ENCODE assay signal across 1 cellular context in the genomic region with DNA sequence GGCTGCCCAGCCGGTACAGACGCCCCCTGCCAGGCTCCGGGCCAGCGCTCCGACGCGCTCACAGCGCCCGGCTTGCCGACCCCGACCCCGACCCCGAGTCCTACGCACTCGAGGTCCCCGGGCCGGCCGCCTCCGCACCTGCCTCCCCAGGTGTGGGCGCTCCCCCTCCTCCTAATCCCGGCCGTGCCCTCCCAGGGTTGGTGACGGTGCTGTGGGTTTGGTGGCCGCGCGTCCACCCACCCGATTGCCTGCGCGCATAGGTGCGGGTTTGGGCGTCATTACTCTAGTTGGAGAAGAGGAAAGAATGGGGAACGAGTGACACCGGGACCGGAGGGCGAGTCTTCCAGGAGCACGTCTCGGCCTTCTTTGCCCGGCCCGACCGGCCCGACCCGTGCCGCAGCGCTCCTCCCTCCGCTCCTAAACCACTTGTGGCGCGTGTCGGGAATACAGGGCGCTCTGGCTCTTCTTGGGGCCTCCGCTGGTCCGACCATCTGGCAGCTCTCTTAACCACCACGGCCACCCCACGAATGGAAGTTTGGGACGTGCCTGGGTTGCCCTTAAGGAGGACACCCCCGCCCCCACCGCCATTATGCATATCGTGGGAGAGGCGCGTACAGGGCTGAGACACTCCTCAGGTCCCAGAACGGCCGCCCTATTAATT.
A peak's percentile ranks its signal among the peaks of the same experiment; 100 is the strongest.
TF ChIP-seq lines count a peak whose summit lies in the region.

No MANE protein-coding gene starts in this region.

TF ChIP-seq in K562, 482 proteins besides CTCF, POLR2A, EP300 and RAD21 (continued from another document and continues in another):
- TF ChIP-seq, protein P1, sequence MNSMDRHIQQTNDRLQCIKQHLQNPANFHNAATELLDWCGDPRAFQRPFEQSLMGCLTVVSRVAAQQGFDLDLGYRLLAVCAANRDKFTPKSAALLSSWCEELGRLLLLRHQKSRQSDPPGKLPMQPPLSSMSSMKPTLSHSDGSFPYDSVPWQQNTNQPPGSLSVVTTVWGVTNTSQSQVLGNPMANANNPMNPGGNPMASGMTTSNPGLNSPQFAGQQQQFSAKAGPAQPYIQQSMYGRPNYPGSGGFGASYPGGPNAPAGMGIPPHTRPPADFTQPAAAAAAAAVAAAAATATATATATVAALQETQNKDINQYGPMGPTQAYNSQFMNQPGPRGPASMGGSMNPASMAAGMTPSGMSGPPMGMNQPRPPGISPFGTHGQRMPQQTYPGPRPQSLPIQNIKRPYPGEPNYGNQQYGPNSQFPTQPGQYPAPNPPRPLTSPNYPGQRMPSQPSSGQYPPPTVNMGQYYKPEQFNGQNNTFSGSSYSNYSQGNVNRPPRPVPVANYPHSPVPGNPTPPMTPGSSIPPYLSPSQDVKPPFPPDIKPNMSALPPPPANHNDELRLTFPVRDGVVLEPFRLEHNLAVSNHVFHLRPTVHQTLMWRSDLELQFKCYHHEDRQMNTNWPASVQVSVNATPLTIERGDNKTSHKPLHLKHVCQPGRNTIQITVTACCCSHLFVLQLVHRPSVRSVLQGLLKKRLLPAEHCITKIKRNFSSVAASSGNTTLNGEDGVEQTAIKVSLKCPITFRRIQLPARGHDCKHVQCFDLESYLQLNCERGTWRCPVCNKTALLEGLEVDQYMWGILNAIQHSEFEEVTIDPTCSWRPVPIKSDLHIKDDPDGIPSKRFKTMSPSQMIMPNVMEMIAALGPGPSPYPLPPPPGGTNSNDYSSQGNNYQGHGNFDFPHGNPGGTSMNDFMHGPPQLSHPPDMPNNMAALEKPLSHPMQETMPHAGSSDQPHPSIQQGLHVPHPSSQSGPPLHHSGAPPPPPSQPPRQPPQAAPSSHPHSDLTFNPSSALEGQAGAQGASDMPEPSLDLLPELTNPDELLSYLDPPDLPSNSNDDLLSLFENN (IDR thresholded peaks at IDR 0.05; ENCODE audit: low read depth in 2 of 2, low read length in 2 of 2): 0 out of 4 replicates have a peak, but pooled peaks of 1 of the 2 experiments have one; percentile 46
- TF ChIP-seq RHOXF2B (CRISPR knock-in tag; conservative IDR thresholded peaks at IDR 0.05) (no peak), PRMT5 (CRISPR knock-in tag; IDR thresholded peaks at IDR 0.05) (no peak), TAF9B (IDR thresholded peaks at IDR 0.05; ENCODE audit: partially characterized antibody) (peak; percentile 77), SRSF9 (IDR thresholded peaks at IDR 0.05; ENCODE audit: borderline replicate concordance, low read depth, low read length) (no peak), HNRNPL (IDR thresholded peaks at IDR 0.05; ENCODE audit: low read depth, low read length) (peak; percentile 98), MYC (IDR thresholded peaks at IDR 0.05; ENCODE audit: low read depth, low read length) (peak; percentile 53), MYC (CRISPR knock-in tag; IDR thresholded peaks at IDR 0.05; ENCODE audit: borderline replicate concordance, low read depth) (0 out of 2 replicates have a peak, but pooled peaks have one; percentile 51), SMAD4 (CRISPR knock-in tag; conservative IDR thresholded peaks at IDR 0.05) (no peak; the same call in 1 of the 2 replicates), CREBBP (IDR thresholded peaks at IDR 0.05; ENCODE audit: low read depth, low read length) (no peak), CREM (IDR thresholded peaks at IDR 0.05; ENCODE audit: low read depth) (peak; percentile 75; the same call in 1 of the 2 replicates), ZNF699 (CRISPR knock-in tag; IDR thresholded peaks at IDR 0.05; ENCODE audit: insufficient replicate concordance) (no peak), PCBP1 (IDR thresholded peaks at IDR 0.05; ENCODE audit: low read depth, low read length, poor library complexity, severe bottlenecking) (peak; percentile 65), GTF2E2 (tag; IDR thresholded peaks at IDR 0.05) (peak; percentile 90; the same call in 1 of the 2 replicates), DNMT1 (IDR thresholded peaks at IDR 0.05) (no peak), ZNF263 (CRISPR knock-in tag; IDR thresholded peaks at IDR 0.05; ENCODE audit: borderline replicate concordance) (peak; percentile 93), C11orf30 (IDR thresholded peaks at IDR 0.05; ENCODE audit: low read depth) (no peak), RFX1 (IDR thresholded peaks at IDR 0.05) (no peak), RBFOX2 (IDR thresholded peaks at IDR 0.05; ENCODE audit: low read depth, low read length) (peak; percentile 95), ZBTB17 (CRISPR knock-in tag; IDR thresholded peaks at IDR 0.05) (no peak), SOX6 (IDR thresholded peaks at IDR 0.05) (0 out of 2 replicates have a peak, but pooled peaks have one; percentile 4), NR1H2 (CRISPR knock-in tag; IDR thresholded peaks at IDR 0.05) (no peak), ZBTB7A (IDR thresholded peaks at IDR 0.05; ENCODE audit: borderline replicate concordance, control insufficient read depth, low read depth, low read length) (peak; percentile 93), TAL1 (IDR thresholded peaks at IDR 0.05) (no peak), SREBF2 (CRISPR knock-in tag; IDR thresholded peaks at IDR 0.05) (no peak), ATF1 (CRISPR knock-in tag; IDR thresholded peaks at IDR 0.05) (no peak), ATF1 (tag; IDR thresholded peaks at IDR 0.05) (peak; percentile 1; the same call in 1 of the 2 replicates), BHLHE40 (IDR thresholded peaks at IDR 0.05; ENCODE audit: low read length) (peak; percentile 81), ZNF780A (CRISPR knock-in tag; IDR thresholded peaks at IDR 0.05) (no peak), HNRNPK (IDR thresholded peaks at IDR 0.05; ENCODE audit: low read depth, low read length, poor library complexity, severe bottlenecking) (peak; percentile 41), SP1 (CRISPR knock-in tag; IDR thresholded peaks at IDR 0.05) (0 out of 2 replicates have a peak, but pooled peaks have one; percentile 13), ZNF311 (CRISPR knock-in tag; IDR thresholded peaks at IDR 0.05) (no peak), TGIF2 (CRISPR knock-in tag; IDR thresholded peaks at IDR 0.05) (no peak), ZNF444 (CRISPR knock-in tag; IDR thresholded peaks at IDR 0.05) (no peak), ZNF583 (CRISPR knock-in tag; IDR thresholded peaks at IDR 0.05) (no peak), ZNF445 (CRISPR knock-in tag; IDR thresholded peaks at IDR 0.05; ENCODE audit: low read depth) (no peak), ZC3H11A (IDR thresholded peaks at IDR 0.05; ENCODE audit: low read depth, low read length) (no peak), POLR2AphosphoS2 (IDR thresholded peaks at IDR 0.05; ENCODE audit: low read length) (no peak), TCF3 (CRISPR knock-in tag; IDR thresholded peaks at IDR 0.05) (0 out of 2 replicates have a peak, but pooled peaks have one; percentile 6), ERF (CRISPR knock-in tag; IDR thresholded peaks at IDR 0.05) (0 out of 2 replicates have a peak, but pooled peaks have one; percentile 29), ELF2 (CRISPR knock-in tag; IDR thresholded peaks at IDR 0.05) (0 out of 2 replicates have a peak, but pooled peaks have one; percentile 13), U2AF2 (optimal IDR thresholded peaks at IDR 0.05; ENCODE audit: low read depth, low read length) (no peak), ZEB2 (IDR thresholded peaks at IDR 0.05) (peak; percentile 92)
- TF ChIP-seq, protein P2, sequence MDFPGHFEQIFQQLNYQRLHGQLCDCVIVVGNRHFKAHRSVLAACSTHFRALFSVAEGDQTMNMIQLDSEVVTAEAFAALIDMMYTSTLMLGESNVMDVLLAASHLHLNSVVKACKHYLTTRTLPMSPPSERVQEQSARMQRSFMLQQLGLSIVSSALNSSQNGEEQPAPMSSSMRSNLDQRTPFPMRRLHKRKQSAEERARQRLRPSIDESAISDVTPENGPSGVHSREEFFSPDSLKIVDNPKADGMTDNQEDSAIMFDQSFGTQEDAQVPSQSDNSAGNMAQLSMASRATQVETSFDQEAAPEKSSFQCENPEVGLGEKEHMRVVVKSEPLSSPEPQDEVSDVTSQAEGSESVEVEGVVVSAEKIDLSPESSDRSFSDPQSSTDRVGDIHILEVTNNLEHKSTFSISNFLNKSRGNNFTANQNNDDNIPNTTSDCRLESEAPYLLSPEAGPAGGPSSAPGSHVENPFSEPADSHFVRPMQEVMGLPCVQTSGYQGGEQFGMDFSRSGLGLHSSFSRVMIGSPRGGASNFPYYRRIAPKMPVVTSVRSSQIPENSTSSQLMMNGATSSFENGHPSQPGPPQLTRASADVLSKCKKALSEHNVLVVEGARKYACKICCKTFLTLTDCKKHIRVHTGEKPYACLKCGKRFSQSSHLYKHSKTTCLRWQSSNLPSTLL (IDR thresholded peaks at IDR 0.05): no peak
- TF ChIP-seq, protein P3, sequence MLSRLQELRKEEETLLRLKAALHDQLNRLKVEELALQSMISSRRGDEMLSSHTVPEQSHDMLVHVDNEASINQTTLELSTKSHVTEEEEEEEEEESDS (CRISPR knock-in tag; IDR thresholded peaks at IDR 0.05): peak; percentile 68
- TF ChIP-seq, protein P4, sequence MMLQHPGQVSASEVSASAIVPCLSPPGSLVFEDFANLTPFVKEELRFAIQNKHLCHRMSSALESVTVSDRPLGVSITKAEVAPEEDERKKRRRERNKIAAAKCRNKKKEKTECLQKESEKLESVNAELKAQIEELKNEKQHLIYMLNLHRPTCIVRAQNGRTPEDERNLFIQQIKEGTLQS (IDR thresholded peaks at IDR 0.05): no peak
- TF ChIP-seq, protein P4 (CRISPR knock-in tag; conservative IDR thresholded peaks at IDR 0.05): 0 out of 2 replicates have a peak, but pooled peaks have one; percentile 35
- TF ChIP-seq, protein P5, sequence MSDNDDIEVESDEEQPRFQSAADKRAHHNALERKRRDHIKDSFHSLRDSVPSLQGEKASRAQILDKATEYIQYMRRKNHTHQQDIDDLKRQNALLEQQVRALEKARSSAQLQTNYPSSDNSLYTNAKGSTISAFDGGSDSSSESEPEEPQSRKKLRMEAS (CRISPR knock-in tag; IDR thresholded peaks at IDR 0.05): peak; percentile 59
- TF ChIP-seq, protein P6, sequence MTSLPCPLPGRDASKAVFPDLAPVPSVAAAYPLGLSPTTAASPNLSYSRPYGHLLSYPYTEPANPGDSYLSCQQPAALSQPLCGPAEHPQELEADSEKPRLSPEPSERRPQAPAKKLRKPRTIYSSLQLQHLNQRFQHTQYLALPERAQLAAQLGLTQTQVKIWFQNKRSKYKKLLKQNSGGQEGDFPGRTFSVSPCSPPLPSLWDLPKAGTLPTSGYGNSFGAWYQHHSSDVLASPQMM (CRISPR knock-in tag; IDR thresholded peaks at IDR 0.05): no peak
- TF ChIP-seq, protein P7, sequence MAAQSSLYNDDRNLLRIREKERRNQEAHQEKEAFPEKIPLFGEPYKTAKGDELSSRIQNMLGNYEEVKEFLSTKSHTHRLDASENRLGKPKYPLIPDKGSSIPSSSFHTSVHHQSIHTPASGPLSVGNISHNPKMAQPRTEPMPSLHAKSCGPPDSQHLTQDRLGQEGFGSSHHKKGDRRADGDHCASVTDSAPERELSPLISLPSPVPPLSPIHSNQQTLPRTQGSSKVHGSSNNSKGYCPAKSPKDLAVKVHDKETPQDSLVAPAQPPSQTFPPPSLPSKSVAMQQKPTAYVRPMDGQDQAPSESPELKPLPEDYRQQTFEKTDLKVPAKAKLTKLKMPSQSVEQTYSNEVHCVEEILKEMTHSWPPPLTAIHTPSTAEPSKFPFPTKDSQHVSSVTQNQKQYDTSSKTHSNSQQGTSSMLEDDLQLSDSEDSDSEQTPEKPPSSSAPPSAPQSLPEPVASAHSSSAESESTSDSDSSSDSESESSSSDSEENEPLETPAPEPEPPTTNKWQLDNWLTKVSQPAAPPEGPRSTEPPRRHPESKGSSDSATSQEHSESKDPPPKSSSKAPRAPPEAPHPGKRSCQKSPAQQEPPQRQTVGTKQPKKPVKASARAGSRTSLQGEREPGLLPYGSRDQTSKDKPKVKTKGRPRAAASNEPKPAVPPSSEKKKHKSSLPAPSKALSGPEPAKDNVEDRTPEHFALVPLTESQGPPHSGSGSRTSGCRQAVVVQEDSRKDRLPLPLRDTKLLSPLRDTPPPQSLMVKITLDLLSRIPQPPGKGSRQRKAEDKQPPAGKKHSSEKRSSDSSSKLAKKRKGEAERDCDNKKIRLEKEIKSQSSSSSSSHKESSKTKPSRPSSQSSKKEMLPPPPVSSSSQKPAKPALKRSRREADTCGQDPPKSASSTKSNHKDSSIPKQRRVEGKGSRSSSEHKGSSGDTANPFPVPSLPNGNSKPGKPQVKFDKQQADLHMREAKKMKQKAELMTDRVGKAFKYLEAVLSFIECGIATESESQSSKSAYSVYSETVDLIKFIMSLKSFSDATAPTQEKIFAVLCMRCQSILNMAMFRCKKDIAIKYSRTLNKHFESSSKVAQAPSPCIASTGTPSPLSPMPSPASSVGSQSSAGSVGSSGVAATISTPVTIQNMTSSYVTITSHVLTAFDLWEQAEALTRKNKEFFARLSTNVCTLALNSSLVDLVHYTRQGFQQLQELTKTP (IDR thresholded peaks at IDR 0.05; ENCODE audit: low read depth in 1 of 2, partially characterized antibody in 2 of 2): no peak
- TF ChIP-seq, protein P8, sequence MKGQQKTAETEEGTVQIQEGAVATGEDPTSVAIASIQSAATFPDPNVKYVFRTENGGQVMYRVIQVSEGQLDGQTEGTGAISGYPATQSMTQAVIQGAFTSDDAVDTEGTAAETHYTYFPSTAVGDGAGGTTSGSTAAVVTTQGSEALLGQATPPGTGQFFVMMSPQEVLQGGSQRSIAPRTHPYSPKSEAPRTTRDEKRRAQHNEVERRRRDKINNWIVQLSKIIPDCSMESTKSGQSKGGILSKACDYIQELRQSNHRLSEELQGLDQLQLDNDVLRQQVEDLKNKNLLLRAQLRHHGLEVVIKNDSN (CRISPR knock-in tag; IDR thresholded peaks at IDR 0.05): no peak
- TF ChIP-seq, protein P9, sequence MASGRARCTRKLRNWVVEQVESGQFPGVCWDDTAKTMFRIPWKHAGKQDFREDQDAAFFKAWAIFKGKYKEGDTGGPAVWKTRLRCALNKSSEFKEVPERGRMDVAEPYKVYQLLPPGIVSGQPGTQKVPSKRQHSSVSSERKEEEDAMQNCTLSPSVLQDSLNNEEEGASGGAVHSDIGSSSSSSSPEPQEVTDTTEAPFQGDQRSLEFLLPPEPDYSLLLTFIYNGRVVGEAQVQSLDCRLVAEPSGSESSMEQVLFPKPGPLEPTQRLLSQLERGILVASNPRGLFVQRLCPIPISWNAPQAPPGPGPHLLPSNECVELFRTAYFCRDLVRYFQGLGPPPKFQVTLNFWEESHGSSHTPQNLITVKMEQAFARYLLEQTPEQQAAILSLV (tag; IDR thresholded peaks at IDR 0.05): no peak
- TF ChIP-seq, protein P10, sequence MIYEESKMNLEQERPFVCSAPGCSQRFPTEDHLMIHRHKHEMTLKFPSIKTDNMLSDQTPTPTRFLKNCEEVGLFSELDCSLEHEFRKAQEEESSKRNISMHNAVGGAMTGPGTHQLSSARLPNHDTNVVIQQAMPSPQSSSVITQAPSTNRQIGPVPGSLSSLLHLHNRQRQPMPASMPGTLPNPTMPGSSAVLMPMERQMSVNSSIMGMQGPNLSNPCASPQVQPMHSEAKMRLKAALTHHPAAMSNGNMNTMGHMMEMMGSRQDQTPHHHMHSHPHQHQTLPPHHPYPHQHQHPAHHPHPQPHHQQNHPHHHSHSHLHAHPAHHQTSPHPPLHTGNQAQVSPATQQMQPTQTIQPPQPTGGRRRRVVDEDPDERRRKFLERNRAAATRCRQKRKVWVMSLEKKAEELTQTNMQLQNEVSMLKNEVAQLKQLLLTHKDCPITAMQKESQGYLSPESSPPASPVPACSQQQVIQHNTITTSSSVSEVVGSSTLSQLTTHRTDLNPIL (CRISPR knock-in tag; IDR thresholded peaks at IDR 0.05): no peak
